8 cellular contexts compared by ENCODE assay signal in the genomic region with DNA sequence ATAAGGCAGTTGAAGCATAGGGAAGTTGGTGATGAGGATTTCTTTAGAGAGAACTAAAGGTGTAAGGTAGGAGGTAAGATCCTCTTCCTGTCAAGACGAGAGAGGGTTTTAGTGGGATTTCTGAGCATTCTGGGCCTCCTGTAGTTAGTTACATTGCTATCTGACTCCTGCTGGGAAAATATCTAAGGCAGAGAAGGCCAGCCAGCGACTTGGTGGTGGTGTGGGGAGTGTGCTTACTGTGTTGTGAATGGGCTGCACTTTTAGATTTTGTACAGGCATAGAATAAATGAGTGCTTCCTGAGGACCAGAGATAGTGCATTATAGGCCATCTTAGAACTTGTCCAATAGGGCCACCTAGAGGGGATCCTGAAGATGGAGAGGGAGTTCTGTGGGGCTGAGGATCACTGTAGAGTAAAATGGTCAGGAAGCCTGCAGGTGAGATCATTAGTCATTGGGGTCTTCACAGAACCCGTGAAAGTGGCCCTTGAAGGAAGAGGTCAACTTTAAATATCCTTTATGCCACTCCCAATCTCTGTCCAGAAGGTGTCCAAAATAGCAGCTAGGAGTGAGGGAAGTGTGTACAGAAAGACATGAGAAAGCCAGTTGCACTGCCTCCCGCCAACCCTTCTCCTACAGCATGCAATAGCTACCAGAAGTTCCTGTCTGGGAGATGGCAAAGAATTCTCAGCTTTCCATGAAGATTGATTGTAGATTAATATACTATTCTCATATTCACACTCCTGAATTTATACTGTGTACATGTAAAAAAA.
DNase-seq lines count a peak whose midpoint lies in the region; ATAC-seq and TF ChIP-seq lines count a peak whose summit lies in the region.

No MANE protein-coding gene starts in this region.

- DNase-seq in NCI-H345 (lab: John Stamatoyannopoulos, UW): peak; percentile 46
- peak; percentile 26 for DNase-seq in endothelial cell (ENCODE audit: low spot score)
- no peak for DNase-seq in NCI-H2029 (lab: John Stamatoyannopoulos, UW)
- DNase-seq in activated CD8-positive, alpha-beta memory T cell treated with anti-CD3 and anti-CD28 coated beads, Interleukin-2, amount 10 ng/mL, durations not matched to agents 7 days and 5 days: no peak
- DNase-seq in Right ventricle myocardium inferior (ENCODE audit: missing footprints): no peak

- H3K36me3 Mint-ChIP-seq in endothelial cell (ENCODE audit: low read depth, unreplicated experiment): no peaks in the 10 kb centered on the region
- H3K36me3 Mint-ChIP-seq in activated CD8-positive, alpha-beta memory T cell treated with anti-CD3 and anti-CD28 coated beads, Interleukin-2, amount 10 ng/mL, durations not matched to agents 7 days and 5 days: no peaks in the 10 kb centered on the region

- no peaks in the 10 kb centered on the region for H3K27me3 Mint-ChIP-seq in endothelial cell (ENCODE audit: unreplicated experiment)
- no peaks in the 10 kb centered on the region for H3K27me3 Mint-ChIP-seq in activated CD8-positive, alpha-beta memory T cell treated with anti-CD3 and anti-CD28 coated beads, Interleukin-2, amount 10 ng/mL, durations not matched to agents 7 days and 5 days

- peak; percentile 80 for TF ChIP-seq CTCF in 22Rv1 (IDR thresholded peaks at IDR 0.05)
- no peak for TF ChIP-seq CTCF in endothelial cell (IDR thresholded peaks at IDR 0.05; ENCODE audit: unreplicated experiment)

- ATAC-seq in GM21576 (IDR thresholded peaks at IDR 0.05; ENCODE audit: unreplicated experiment) (peak; percentile 54), Right ventricle myocardium inferior (no peak), GM18517 (IDR thresholded peaks at IDR 0.05; ENCODE audit: unreplicated experiment) (no peak)
- no peak for ATAC-seq in activated CD8-positive, alpha-beta memory T cell treated with anti-CD3 and anti-CD28 coated beads, Interleukin-2, amount 10 ng/mL, durations not matched to agents 7 days and 5 days

- H3K27ac Mint-ChIP-seq in endothelial cell (ENCODE audit: unreplicated experiment): peak overlapping the region; percentile 19
- H3K27ac Mint-ChIP-seq in activated CD8-positive, alpha-beta memory T cell treated with anti-CD3 and anti-CD28 coated beads, Interleukin-2, amount 10 ng/mL, durations not matched to agents 7 days and 5 days: no peak overlapping the region

- H3K4me1 Mint-ChIP-seq in endothelial cell (ENCODE audit: unreplicated experiment): peaks cover 31% of the 10 kb centered on the region
- H3K4me1 Mint-ChIP-seq in activated CD8-positive, alpha-beta memory T cell treated with anti-CD3 and anti-CD28 coated beads, Interleukin-2, amount 10 ng/mL, durations not matched to agents 7 days and 5 days: no peaks in the 10 kb centered on the region

- H3K9me3 Mint-ChIP-seq in endothelial cell (ENCODE audit: unreplicated experiment): no peaks in the 10 kb centered on the region
- no peaks in the 10 kb centered on the region for H3K9me3 Mint-ChIP-seq in activated CD8-positive, alpha-beta memory T cell treated with anti-CD3 and anti-CD28 coated beads, Interleukin-2, amount 10 ng/mL, durations not matched to agents 7 days and 5 days (ENCODE audit: low read depth)

- CTCF ChIA-PET in activated CD8-positive, alpha-beta memory T cell treated with anti-CD3 and anti-CD28 coated beads, Interleukin-2, amount 10 ng/mL, durations not matched to agents 7 days and 5 days (lab: Charles Lee): no interaction called here

- H3K4me3 Mint-ChIP-seq in endothelial cell (ENCODE audit: unreplicated experiment): no peak overlapping the region
- no peak overlapping the region for H3K4me3 Mint-ChIP-seq in activated CD8-positive, alpha-beta memory T cell treated with anti-CD3 and anti-CD28 coated beads, Interleukin-2, amount 10 ng/mL, durations not matched to agents 7 days and 5 days

- intact Hi-C loops in Right ventricle myocardium inferior (cut with DNase I): no loop called here

- no peak overlapping the region for H3K27ac ChIP-seq in 22Rv1

Comparison
In these comparisons a context has a peak if more than half of its experiments do, and no peak if none do; other contexts are left out.
1. DNase-seq: peak in NCI-H345 (single experiment) and endothelial cell (single experiment); none in NCI-H2029 (single experiment), activated CD8-positive, alpha-beta memory T cell treated with anti-CD3 and anti-CD28 coated beads, Interleukin-2, amount 10 ng/mL, durations not matched to agents 7 days and 5 days (single experiment) and Right ventricle myocardium inferior (single experiment).